Comparison of ENCODE assay signal across 9 cellular contexts in genomic region chr14:36767603-36768281, GRCh38.
DNase-seq lines count a peak whose midpoint lies in the region; ATAC-seq and TF ChIP-seq lines count a peak whose summit lies in the region.
"Had no signal": no experiment of that assay in that cellular context is flagged by ENCODE, and none has a peak within 500 bp of the region (broad histone marks: within the 10 kb centered on the region; RNA-seq: fewer than 3 reads in every experiment).

No MANE protein-coding gene starts in this region.

- DNase-seq in DMS79 (lab: John Stamatoyannopoulos, UW) (peak; percentile 97), NCI-H146 (lab: John Stamatoyannopoulos, UW) (peak; percentile 76), RWPE1 (ENCODE audit: low spot score) (peak; percentile 77), kidney tubule cell (ENCODE audit: low spot score) (peak; percentile 63), HK-2 (ENCODE audit: unreplicated experiment) (no peak), left ventricle myocardium inferior (no peak), lower lobe of right lung (no peak), retina (no peak)
- DNase-seq: testis had no signal

- POLR2A ChIA-PET in RWPE1 (lab: Yijun Ruan, JAX; ENCODE audit: low non-redundant PET) = no interaction called here

- no peak for ATAC-seq in lower lobe of right lung

- TF ChIP-seq CTCF in RWPE1 (conservative IDR thresholded peaks at IDR 0.05; ENCODE audit: low read depth) (no peak), left ventricle myocardium inferior (IDR thresholded peaks at IDR 0.05; ENCODE audit: borderline replicate concordance) (no peak), lower lobe of right lung (IDR thresholded peaks at IDR 0.05) (no peak)

- H3K4me3 ChIP-seq in left ventricle myocardium inferior (no peak overlapping the region), lower lobe of right lung (no peak overlapping the region)
- H3K4me3 ChIP-seq: testis had no signal

- peaks cover 17% of the 10 kb centered on the region for H3K27me3 ChIP-seq in left ventricle myocardium inferior (ENCODE audit: low read depth)
- no peaks in the 10 kb centered on the region for H3K27me3 ChIP-seq in lower lobe of right lung (ENCODE audit: low read depth)
- H3K27me3 ChIP-seq: testis had no signal

- H3K27ac ChIP-seq in RWPE1 = peak overlapping the region; percentile 58
- H3K27ac ChIP-seq in left ventricle myocardium inferior (replicated peaks) = no peak overlapping the region
- H3K27ac ChIP-seq in lower lobe of right lung = no peak overlapping the region
- H3K27ac ChIP-seq: testis had no signal

- H3K9me3 ChIP-seq in left ventricle myocardium inferior (replicated peaks) (no peaks in the 10 kb centered on the region), lower lobe of right lung (no peaks in the 10 kb centered on the region)
- H3K9me3 ChIP-seq: testis had no signal

- CTCF ChIA-PET in RWPE1 (lab: Yijun Ruan, JAX) = interaction anchor here (0.7 to 1.6 kb wide), 2 partner anchors 174 to 349 kb away, joined by 3 to 6 read pairs; no protein-coding TSS in a partner anchor

- no peaks in the 10 kb centered on the region for H3K36me3 ChIP-seq in left ventricle myocardium inferior
- H3K36me3 ChIP-seq in lower lobe of right lung = no peaks in the 10 kb centered on the region

- intact Hi-C loops in left ventricle myocardium inferior (cut with micrococcal nuclease) (no loop called here), lower lobe of right lung (cut with DNase I) (no loop called here)

- no peaks in the 10 kb centered on the region for H3K4me1 ChIP-seq in left ventricle myocardium inferior
- H3K4me1 ChIP-seq in lower lobe of right lung = no peaks in the 10 kb centered on the region
- H3K4me1 ChIP-seq: testis had no signal

Comparison
In these comparisons a context has a peak if more than half of its experiments do, and no peak if none do; other contexts are left out.
1. DNase-seq: peak in DMS79 (single experiment), NCI-H146 (single experiment), RWPE1 (single experiment) and kidney tubule cell (single experiment); none in HK-2 (single experiment), left ventricle myocardium inferior (single experiment), lower lobe of right lung (single experiment) and retina (single experiment).